In the genomic region with DNA sequence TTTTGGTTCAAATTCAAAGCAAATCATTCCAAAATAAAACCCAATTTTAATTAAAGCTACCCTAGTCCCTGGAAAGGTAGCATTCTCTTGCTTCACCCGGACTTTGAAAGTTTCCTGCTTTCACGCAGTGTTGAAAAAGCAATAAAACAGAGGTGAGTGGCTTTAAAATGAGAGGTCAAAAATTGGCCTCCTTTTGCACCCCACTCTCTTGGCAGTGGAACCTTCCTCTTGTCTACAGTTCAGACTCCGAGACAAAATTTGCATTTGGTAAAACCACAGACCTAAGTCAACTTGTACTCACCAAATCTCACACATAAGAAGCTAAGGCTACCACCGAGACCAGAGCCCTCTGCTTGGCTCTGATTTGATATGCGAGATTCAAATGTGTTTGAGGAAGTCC, we compare ENCODE assay signal across 15 cellular contexts.
DNase-seq lines count a peak whose midpoint lies in the region; ATAC-seq lines count a peak whose summit lies in the region.
"Had no signal": no experiment of that assay in that cellular context is flagged by ENCODE, and none has a peak within 500 bp of the region (broad histone marks: within the 10 kb centered on the region; RNA-seq: fewer than 3 reads in every experiment).

No MANE protein-coding gene starts in this region.

- H3K27ac Mint-ChIP-seq in stimulated activated memory B cell treated with anti-CD40 and anti-IgM and Interleukin-4, amounts not matched to agents 10 μg/mL and 1 μg/mL and 100 μg/mL, for 72 hours, result no peak overlapping the region
- H3K27ac Mint-ChIP-seq: activated naive CD8-positive, alpha-beta T cell treated with anti-CD3 and anti-CD28 coated beads for 36 hours; CD8-positive, alpha-beta memory T cell had no signal

- ATAC-seq in GM19035 (IDR thresholded peaks at IDR 0.05; ENCODE audit: unreplicated experiment), result peak; percentile 64
- ATAC-seq in HG02678 (IDR thresholded peaks at IDR 0.05; ENCODE audit: unreplicated experiment), result peak; percentile 64
- ATAC-seq in HG03469 (IDR thresholded peaks at IDR 0.05; ENCODE audit: unreplicated experiment), result peak; percentile 88
- peak; percentile 76 for ATAC-seq in stimulated activated memory B cell treated with anti-CD40 and anti-IgM and Interleukin-4, amounts not matched to agents 10 μg/mL and 1 μg/mL and 100 μg/mL, for 72 hours
- ATAC-seq in sciatic nerve, result no peak
- no peak for ATAC-seq in HG02840 (IDR thresholded peaks at IDR 0.05; ENCODE audit: low FRiP score, unreplicated experiment)
- ATAC-seq: lower lobe of right lung had no signal

- no peak for DNase-seq in sciatic nerve (ENCODE audit: low spot score)
- no peak for DNase-seq in stimulated activated CD4-positive, alpha-beta T cell treated with anti-CD3 and anti-CD28 coated beads, Interleukin-2, amount 100 ng/mL, for 48 hours
- DNase-seq: activated naive CD8-positive, alpha-beta T cell treated with anti-CD3 and anti-CD28 coated beads for 36 hours; CD8-positive, alpha-beta memory T cell; GM23248; lower lobe of right lung; NCI-H1048; NCI-H510A treated with DMSO at 0.1 percent for 48 hours; thyroid gland had no signal

- peaks cover 22% of the 10 kb centered on the region for H3K4me1 Mint-ChIP-seq in stimulated activated memory B cell treated with anti-CD40 and anti-IgM and Interleukin-4, amounts not matched to agents 10 μg/mL and 1 μg/mL and 100 μg/mL, for 72 hours
- H3K4me1 Mint-ChIP-seq: activated naive CD8-positive, alpha-beta T cell treated with anti-CD3 and anti-CD28 coated beads for 36 hours; CD8-positive, alpha-beta memory T cell; central memory CD8-positive, alpha-beta T cell had no signal

- no peaks in the 10 kb centered on the region for H3K27me3 Mint-ChIP-seq in stimulated activated memory B cell treated with anti-CD40 and anti-IgM and Interleukin-4, amounts not matched to agents 10 μg/mL and 1 μg/mL and 100 μg/mL, for 72 hours
- H3K27me3 Mint-ChIP-seq: activated naive CD8-positive, alpha-beta T cell treated with anti-CD3 and anti-CD28 coated beads for 36 hours; central memory CD8-positive, alpha-beta T cell had no signal

- H3K4me3 Mint-ChIP-seq in stimulated activated memory B cell treated with anti-CD40 and anti-IgM and Interleukin-4, amounts not matched to agents 10 μg/mL and 1 μg/mL and 100 μg/mL, for 72 hours, result no peak overlapping the region
- H3K4me3 Mint-ChIP-seq: activated naive CD8-positive, alpha-beta T cell treated with anti-CD3 and anti-CD28 coated beads for 36 hours; CD8-positive, alpha-beta memory T cell; central memory CD8-positive, alpha-beta T cell had no signal

- H3K36me3 Mint-ChIP-seq in stimulated activated memory B cell treated with anti-CD40 and anti-IgM and Interleukin-4, amounts not matched to agents 10 μg/mL and 1 μg/mL and 100 μg/mL, for 72 hours, result no peaks in the 10 kb centered on the region
- H3K36me3 Mint-ChIP-seq: activated naive CD8-positive, alpha-beta T cell treated with anti-CD3 and anti-CD28 coated beads for 36 hours; CD8-positive, alpha-beta memory T cell had no signal

- H3K9me3 Mint-ChIP-seq in stimulated activated memory B cell treated with anti-CD40 and anti-IgM and Interleukin-4, amounts not matched to agents 10 μg/mL and 1 μg/mL and 100 μg/mL, for 72 hours, result no peaks in the 10 kb centered on the region
- H3K9me3 Mint-ChIP-seq: activated naive CD8-positive, alpha-beta T cell treated with anti-CD3 and anti-CD28 coated beads for 36 hours; central memory CD8-positive, alpha-beta T cell had no signal

- intact Hi-C loops in sciatic nerve (cut with DNase I), result no loop called here

Comparison
In these comparisons a context has a peak if more than half of its experiments do, and no peak if none do; other contexts are left out.
1. ATAC-seq: peak in GM19035 (single experiment), HG02678 (single experiment), HG03469 (single experiment) and stimulated activated memory B cell treated with anti-CD40 and anti-IgM and Interleukin-4, amounts not matched to agents 10 μg/mL and 1 μg/mL and 100 μg/mL, for 72 hours (single experiment); none in sciatic nerve (single experiment) and HG02840 (single experiment).